18 cellular contexts compared by ENCODE assay signal in genomic region chr6:76418657-76419217, GRCh38.
"Had no signal": no experiment of that assay in that cellular context is flagged by ENCODE, and none has a peak within 500 bp of the region (broad histone marks: within the 10 kb centered on the region; RNA-seq: fewer than 3 reads in every experiment).

No MANE protein-coding gene starts in this region.

- H3K9me3 ChIP-seq: esophagus muscularis mucosa, tibial artery, uterus had no signal

- H3K36me3 ChIP-seq: esophagus muscularis mucosa, tibial artery, uterus had no signal

- ATAC-seq: activated CD4-positive, CD25-positive, alpha-beta regulatory T cell treated with anti-CD3 and anti-CD28 coated beads, Interleukin-2, amount 50 U/mL, for 24 hours; left ventricle myocardium superior had no signal

- H3K4me3 ChIP-seq: esophagus muscularis mucosa, tibial artery, uterus had no signal

- FAIRE-seq: endometrium, keratinocyte had no signal

- H3K4me1 ChIP-seq: esophagus muscularis mucosa, uterus had no signal

- H3K27ac ChIP-seq: esophagus muscularis mucosa, tibial artery, uterus had no signal

- H3K27me3 ChIP-seq: esophagus muscularis mucosa, tibial artery, uterus had no signal

- DNase-seq: activated CD4-positive, alpha-beta T cell treated with anti-CD3 and anti-CD28 coated beads, Interleukin-2, amount 50 U/mL, for 1 hour; activated naive CD8-positive, alpha-beta T cell treated with anti-CD3 and anti-CD28 coated beads for 36 hours; amygdala; foreskin fibroblast; hippocampal formation; left ventricle myocardium superior; mesendoderm; nucleus accumbens; posterior cingulate gyrus; stimulated activated CD4-positive, alpha-beta T cell treated with anti-CD3 and anti-CD28 coated beads, Interleukin-4, amount 100 ng/mL, for 24 hours; stimulated activated naive CD4-positive, alpha-beta T cell; T-helper 9 cell; tibial artery; uterus had no signal
